Comparison of ENCODE assay signal across 11 cellular contexts in the genomic region with DNA sequence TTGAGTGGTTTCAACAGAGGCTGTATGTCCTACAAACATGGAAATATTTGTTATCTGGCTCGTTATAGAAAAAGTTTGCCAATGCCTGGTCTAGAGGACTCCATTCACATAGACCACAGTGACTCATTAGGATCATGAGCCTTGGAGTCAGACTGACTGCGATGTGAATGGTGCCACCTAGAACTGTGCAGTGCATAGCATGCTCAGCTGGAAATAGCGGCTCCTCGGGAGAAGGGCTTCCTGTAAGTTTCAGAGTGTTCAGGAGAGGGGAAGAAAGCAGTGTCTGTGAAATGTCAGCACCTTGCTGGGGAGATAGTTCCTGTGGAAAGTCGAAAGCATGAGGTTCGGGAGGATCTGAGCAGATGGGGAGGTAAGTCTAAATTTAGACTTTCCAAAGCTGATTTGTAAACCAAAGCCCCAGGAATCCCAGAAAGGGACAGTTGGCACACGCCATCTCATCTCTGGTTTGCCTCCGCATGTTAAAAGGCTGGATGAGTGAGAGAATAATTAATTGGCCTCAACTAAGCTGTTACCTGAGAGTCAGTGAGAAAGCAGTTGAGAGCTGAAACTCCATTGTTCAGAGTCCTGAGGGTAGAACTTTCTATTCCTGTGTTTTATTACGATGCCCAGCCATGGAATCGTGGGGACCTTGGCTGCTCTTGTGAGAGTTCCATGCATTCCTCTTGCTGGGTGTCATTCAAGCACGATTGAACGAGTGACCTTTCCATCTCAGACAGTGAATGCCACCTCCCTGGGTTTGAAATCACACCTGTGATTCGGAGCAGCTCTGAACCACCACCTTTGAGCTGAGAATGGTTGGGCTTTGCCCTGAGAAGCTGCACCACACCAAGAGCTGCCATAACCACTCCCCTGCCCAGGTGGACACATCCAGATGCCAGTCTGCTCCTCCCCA.
DNase-seq lines count a peak whose midpoint lies in the region; ATAC-seq and TF ChIP-seq lines count a peak whose summit lies in the region.
"Had no signal": no experiment of that assay in that cellular context is flagged by ENCODE, and none has a peak within 500 bp of the region (broad histone marks: within the 10 kb centered on the region; RNA-seq: fewer than 3 reads in every experiment).

No MANE protein-coding gene starts in this region.

- H3K27me3 Mint-ChIP-seq in activated T-helper 1 cell treated with anti-CD3 and anti-CD28 coated beads, Interleukin-12 subunit alpha, Interleukin-12 subunit beta, Interleukin-2, Interleukin-4 antibody, amounts not matched to agents 30 ng/mL and 10 ng/mL and 1 ng/mL, durations not matched to agents 14 hours and 24 hours and 36 hours (ENCODE audit: insufficient read depth), result no peaks in the 10 kb centered on the region

- in situ Hi-C loops in Panc1 (cut with HindIII; ENCODE audit: low pct_unique_long_range_greater_than_20kb, low sequenced_read_pairs), result no loop called here

- no peaks in the 10 kb centered on the region for H3K36me3 Mint-ChIP-seq in activated T-helper 1 cell treated with anti-CD3 and anti-CD28 coated beads, Interleukin-12 subunit alpha, Interleukin-12 subunit beta, Interleukin-2, Interleukin-4 antibody, amounts not matched to agents 30 ng/mL and 10 ng/mL and 1 ng/mL, durations not matched to agents 14 hours and 24 hours and 36 hours (ENCODE audit: low read depth)

- no peaks in the 10 kb centered on the region for H3K27me3 ChIP-seq in Panc1 (ENCODE audit: control insufficient read depth, insufficient read depth, low read length)
- no peaks in the 10 kb centered on the region for H3K27me3 ChIP-seq in psoas muscle (ENCODE audit: insufficient read depth in 3 of 3, low read length in 2 of 3)

- H3K9me3 Mint-ChIP-seq in activated T-helper 1 cell treated with anti-CD3 and anti-CD28 coated beads, Interleukin-12 subunit alpha, Interleukin-12 subunit beta, Interleukin-2, Interleukin-4 antibody, amounts not matched to agents 30 ng/mL and 10 ng/mL and 1 ng/mL, durations not matched to agents 14 hours and 24 hours and 36 hours, result peaks cover 4% of the 10 kb centered on the region

- H3K9me3 ChIP-seq in Panc1 (ENCODE audit: control insufficient read depth, insufficient read depth, low read depth, low read length) (no peaks in the 10 kb centered on the region), psoas muscle (no peaks in the 10 kb centered on the region)

- H3K27ac Mint-ChIP-seq in activated T-helper 1 cell treated with anti-CD3 and anti-CD28 coated beads, Interleukin-12 subunit alpha, Interleukin-12 subunit beta, Interleukin-2, Interleukin-4 antibody, amounts not matched to agents 30 ng/mL and 10 ng/mL and 1 ng/mL, durations not matched to agents 14 hours and 24 hours and 36 hours, result no peak overlapping the region
- H3K27ac Mint-ChIP-seq: naive thymus-derived CD4-positive, alpha-beta T cell had no signal

- H3K36me3 ChIP-seq in Panc1 (ENCODE audit: control insufficient read depth, insufficient read depth, low read length) (no peaks in the 10 kb centered on the region), psoas muscle (ENCODE audit: insufficient read depth in 1 of 2, low read depth in 1 of 2) (no peaks in the 10 kb centered on the region)

- 31 to 42% (median 32%) methylated on average over 13 of the region's 13 CpGs for WGBS in psoas muscle, 3 donors

- POLR2A ChIA-PET in Panc1 (lab: Charles Lee), result no interaction called here

- no TSS peak for BruUV-seq in Panc1 (replicated peaks; lab: Mats Ljungman, UMichigan)

- H3K27ac ChIP-seq in Panc1 (ENCODE audit: low read length) (no peak overlapping the region), psoas muscle (peak overlapping the region; percentile 79)

- no peak overlapping the region for H3K4me3 ChIP-seq in Panc1 (ENCODE audit: low read depth in 2 of 2, low read length in 2 of 2)
- no peak overlapping the region for H3K4me3 ChIP-seq in fibroblast of pulmonary artery (replicated peaks; ENCODE audit: low read depth, low read length)
- H3K4me3 ChIP-seq in psoas muscle, result no peak overlapping the region

- intact Hi-C loops in Panc1 (cut with micrococcal nuclease; ENCODE audit: unreplicated experiment), result loop anchor here (5.0 kb wide), 1 partner anchor 128 kb away; no protein-coding TSS in a partner anchor
- intact Hi-C loops in psoas muscle (cut with DNase I), result loop anchor here in 1 of 2 donors (10.0 kb wide), 1 partner anchor 65 kb away; no protein-coding TSS in a partner anchor
- intact Hi-C loops in activated T-helper 1 cell treated with anti-CD3 and anti-CD28 coated beads, Interleukin-12 subunit alpha, Interleukin-12 subunit beta, Interleukin-2, Interleukin-4 antibody, amounts not matched to agents 30 ng/mL and 10 ng/mL and 1 ng/mL, durations not matched to agents 14 hours and 24 hours and 36 hours (cut with micrococcal nuclease), result no loop called here

- ATAC-seq in Panc1 (peak; percentile 58; the same call in 1 of the 2 replicates), psoas muscle (peak; percentile 74 to 76 (median 74))
- ATAC-seq: naive thymus-derived CD4-positive, alpha-beta T cell had no signal

- no peak overlapping the region for H3K4me3 Mint-ChIP-seq in activated T-helper 1 cell treated with anti-CD3 and anti-CD28 coated beads, Interleukin-12 subunit alpha, Interleukin-12 subunit beta, Interleukin-2, Interleukin-4 antibody, amounts not matched to agents 30 ng/mL and 10 ng/mL and 1 ng/mL, durations not matched to agents 14 hours and 24 hours and 36 hours
- H3K4me3 Mint-ChIP-seq: naive thymus-derived CD4-positive, alpha-beta T cell had no signal

- no peak for TF ChIP-seq CTCF in Panc1 (IDR thresholded peaks at IDR 0.05)
- no peak for TF ChIP-seq CTCF in fibroblast of pulmonary artery (IDR thresholded peaks at IDR 0.05; ENCODE audit: low read length, missing control alignments)
- TF ChIP-seq CTCF in psoas muscle (IDR thresholded peaks at IDR 0.05), result peak; percentile 25

- CTCF ChIA-PET in Panc1 (lab: Charles Lee), result no interaction called here

- H3K4me1 Mint-ChIP-seq in activated T-helper 1 cell treated with anti-CD3 and anti-CD28 coated beads, Interleukin-12 subunit alpha, Interleukin-12 subunit beta, Interleukin-2, Interleukin-4 antibody, amounts not matched to agents 30 ng/mL and 10 ng/mL and 1 ng/mL, durations not matched to agents 14 hours and 24 hours and 36 hours (ENCODE audit: low read depth), result no peaks in the 10 kb centered on the region
- H3K4me1 Mint-ChIP-seq: naive thymus-derived CD4-positive, alpha-beta T cell had no signal

- DNase-seq in H4 (ENCODE audit: low spot score), result peak; percentile 71
- DNase-seq in Panc1 (ENCODE audit: low read depth, low spot score), result no peak
- DNase-seq in fibroblast of pulmonary artery (ENCODE audit: low read depth), result peak; percentile 29
- DNase-seq in psoas muscle, result no peak
- DNase-seq in activated T-helper 1 cell treated with anti-CD3 and anti-CD28 coated beads, Interleukin-12 subunit alpha, Interleukin-12 subunit beta, Interleukin-2, Interleukin-4 antibody, amounts not matched to agents 30 ng/mL and 10 ng/mL and 1 ng/mL, durations not matched to agents 14 hours and 24 hours and 36 hours (ENCODE audit: low spot score), result no peak
- DNase-seq in AG08395 (ENCODE audit: low spot score), result no peak
- DNase-seq in effector CD4-positive, alpha-beta T cell, result no peak
- no peak for DNase-seq in AML-193 (lab: John Stamatoyannopoulos, UW)
- DNase-seq: activated gamma-delta T cell; naive thymus-derived CD4-positive, alpha-beta T cell; NCI-H2029 had no signal

- no peaks in the 10 kb centered on the region for H3K4me1 ChIP-seq in Panc1 (ENCODE audit: control insufficient read depth, insufficient read depth, low read length)
- peaks cover 33% of the 10 kb centered on the region for H3K4me1 ChIP-seq in psoas muscle

Comparison
In these comparisons a context has a peak if more than half of its experiments do, and no peak if none do; other contexts are left out.
1. DNase-seq: peak in H4 (single experiment) and fibroblast of pulmonary artery (single experiment); none in Panc1 (single experiment), psoas muscle (0 of 2), activated T-helper 1 cell treated with anti-CD3 and anti-CD28 coated beads, Interleukin-12 subunit alpha, Interleukin-12 subunit beta, Interleukin-2, Interleukin-4 antibody, amounts not matched to agents 30 ng/mL and 10 ng/mL and 1 ng/mL, durations not matched to agents 14 hours and 24 hours and 36 hours (single experiment), AG08395 (single experiment), effector CD4-positive, alpha-beta T cell (single experiment) and AML-193 (0 of 2).